Comparison of ENCODE assay signal across 30 cellular contexts in the genomic region with DNA sequence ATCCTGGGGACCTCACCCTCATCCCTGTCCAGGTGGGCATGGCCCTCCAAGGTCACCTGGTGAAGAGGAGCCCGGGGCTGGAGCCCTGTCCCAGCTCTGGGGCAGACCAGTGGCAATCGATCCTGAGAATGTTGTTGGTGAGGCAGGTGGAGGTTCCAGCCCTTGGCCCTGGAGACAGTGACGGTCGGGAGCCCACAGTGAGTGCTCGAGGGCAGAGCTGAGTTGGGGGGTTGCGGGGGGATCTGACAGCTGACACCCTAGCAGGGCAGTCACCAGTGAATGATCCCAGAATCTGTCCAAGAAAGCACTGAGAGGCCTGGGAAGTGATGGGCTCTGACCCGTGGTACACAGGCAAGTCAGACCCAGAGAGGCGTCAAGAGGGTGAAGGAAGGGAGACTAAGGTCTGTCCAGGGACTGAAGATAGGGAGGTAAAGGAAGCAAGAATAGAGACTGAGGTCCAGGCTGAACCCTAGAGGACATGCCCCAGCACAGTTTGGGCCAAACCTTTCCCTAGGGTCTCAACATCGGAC. TPM values are rescaled to one million over a fixed set of nuclear protein-coding genes. Genes with fewer than 3 reads are reported as not detected.
A peak's percentile ranks its signal among the peaks of the same experiment; 100 is the strongest.
DNase-seq lines count a peak whose midpoint lies in the region; FAIRE-seq and TF ChIP-seq lines count a peak whose summit lies in the region.
"Had no signal": no experiment of that assay in that cellular context is flagged by ENCODE, and none has a peak within 500 bp of the region (broad histone marks: within the 10 kb centered on the region; RNA-seq: fewer than 3 reads in every experiment).

No MANE protein-coding gene starts in this region.

- TF ChIP-seq CTCF in HL-60 (IDR thresholded peaks at IDR 0.05; ENCODE audit: insufficient read depth, low read length) (no peak), endodermal cell (conservative IDR thresholded peaks at IDR 0.05) (no peak), osteoblast (IDR thresholded peaks at IDR 0.05; ENCODE audit: extremely low read depth, low read depth, low read length) (no peak)

- H3K9me3 Mint-ChIP-seq in activated naive CD4-positive, alpha-beta T cell treated with anti-CD3 and anti-CD28 coated beads, Interleukin-2, amount 10 ng/mL, durations not matched to agents 7 days and 5 days, result no peaks in the 10 kb centered on the region
- H3K9me3 Mint-ChIP-seq in activated naive CD4-positive, alpha-beta T cell treated with anti-CD3 and anti-CD28 coated beads for 36 hours, result no peaks in the 10 kb centered on the region
- H3K9me3 Mint-ChIP-seq in endodermal cell, result peaks cover 1% of the 10 kb centered on the region
- H3K9me3 Mint-ChIP-seq: activated naive CD4-positive, alpha-beta T cell treated with anti-CD3 and anti-CD28 coated beads, Interleukin-2, amount 50 U/mL, for 72 hours; activated T-helper 2 cell treated with anti-CD3 and anti-CD28 coated beads, Interferon-gamma antibody, Interleukin-2, Interleukin-4, amounts not matched to agents 10 μg/mL and 5 μg/mL and 100 μg/mL, durations not matched to agents 14 hours and 24 hours and 36 hours; naive thymus-derived CD4-positive, alpha-beta T cell; stimulated activated naive CD8-positive, alpha-beta T cell treated with anti-CD3 and anti-CD28 coated beads, Interleukin-15, Interleukin-2, amounts not matched to agents 100 ng/mL and 50 ng/mL, for 24 hours had no signal

- no peaks in the 10 kb centered on the region for H3K27me3 ChIP-seq in HL-60 (ENCODE audit: insufficient read depth, poor library complexity, severe bottlenecking)
- no peaks in the 10 kb centered on the region for H3K27me3 ChIP-seq in endodermal cell (ENCODE audit: control insufficient read depth, insufficient read depth, low read length, poor library complexity, severe bottlenecking)
- H3K27me3 ChIP-seq in osteoblast (ENCODE audit: insufficient read depth, low read length), result no peaks in the 10 kb centered on the region
- H3K27me3 ChIP-seq: ovary had no signal

- CTCF ChIA-PET in activated naive CD4-positive, alpha-beta T cell treated with anti-CD3 and anti-CD28 coated beads, Interleukin-2, amount 10 ng/mL, durations not matched to agents 7 days and 5 days (lab: Charles Lee), result no interaction called here
- CTCF ChIA-PET in activated naive CD4-positive, alpha-beta T cell treated with anti-CD3 and anti-CD28 coated beads for 36 hours (lab: Charles Lee), result no interaction called here

- no peak for FAIRE-seq in frontal cortex (lab: Jason Lieb, UNC)
- FAIRE-seq: colon, H54, keratinocyte, urothelium cell line had no signal

- peak overlapping the region; percentile 2 for H3K27ac Mint-ChIP-seq in activated naive CD4-positive, alpha-beta T cell treated with anti-CD3 and anti-CD28 coated beads, Interleukin-2, amount 10 ng/mL, durations not matched to agents 7 days and 5 days
- no peak overlapping the region for H3K27ac Mint-ChIP-seq in activated naive CD4-positive, alpha-beta T cell treated with anti-CD3 and anti-CD28 coated beads for 36 hours
- H3K27ac Mint-ChIP-seq in endodermal cell, result peak overlapping the region; percentile 58
- H3K27ac Mint-ChIP-seq: activated naive CD4-positive, alpha-beta T cell treated with anti-CD3 and anti-CD28 coated beads, Interleukin-2, amount 50 U/mL, for 72 hours; activated T-helper 2 cell treated with anti-CD3 and anti-CD28 coated beads, Interferon-gamma antibody, Interleukin-2, Interleukin-4, amounts not matched to agents 10 μg/mL and 5 μg/mL and 100 μg/mL, durations not matched to agents 14 hours and 24 hours and 36 hours; stimulated activated naive CD8-positive, alpha-beta T cell treated with anti-CD3 and anti-CD28 coated beads, Interleukin-15, Interleukin-2, amounts not matched to agents 100 ng/mL and 50 ng/mL, for 24 hours; T-helper 17 cell had no signal

- H4K20me1 ChIP-seq in osteoblast (ENCODE audit: insufficient read depth, low read length), result no peaks in the 10 kb centered on the region

- H3K4me3 ChIP-seq in HL-60 (replicated peaks; ENCODE audit: insufficient read depth, low read length), result no peak overlapping the region
- no peak overlapping the region for H3K4me3 ChIP-seq in endodermal cell (ENCODE audit: low read length)
- H3K4me3 ChIP-seq in osteoblast (ENCODE audit: insufficient read depth, low read length), result no peak overlapping the region
- H3K4me3 ChIP-seq: left ventricle myocardium inferior, ovary, skin epidermis, thoracic aorta had no signal

- H3K4me3 Mint-ChIP-seq in activated naive CD4-positive, alpha-beta T cell treated with anti-CD3 and anti-CD28 coated beads, Interleukin-2, amount 10 ng/mL, durations not matched to agents 7 days and 5 days, result no peak overlapping the region
- H3K4me3 Mint-ChIP-seq in activated naive CD4-positive, alpha-beta T cell treated with anti-CD3 and anti-CD28 coated beads for 36 hours, result no peak overlapping the region
- no peak overlapping the region for H3K4me3 Mint-ChIP-seq in endodermal cell
- H3K4me3 Mint-ChIP-seq: naive thymus-derived CD4-positive, alpha-beta T cell; stimulated activated naive CD8-positive, alpha-beta T cell treated with anti-CD3 and anti-CD28 coated beads, Interleukin-15, Interleukin-2, amounts not matched to agents 100 ng/mL and 50 ng/mL, for 24 hours; T-helper 17 cell had no signal

- H2AFZ ChIP-seq in osteoblast (ENCODE audit: low read length), result no peak overlapping the region

- H3K79me2 ChIP-seq in osteoblast (ENCODE audit: insufficient read depth, low read length), result no peaks in the 10 kb centered on the region

- H3K4me1 Mint-ChIP-seq in activated naive CD4-positive, alpha-beta T cell treated with anti-CD3 and anti-CD28 coated beads, Interleukin-2, amount 10 ng/mL, durations not matched to agents 7 days and 5 days, result peaks cover 33% of the 10 kb centered on the region
- H3K4me1 Mint-ChIP-seq in activated naive CD4-positive, alpha-beta T cell treated with anti-CD3 and anti-CD28 coated beads for 36 hours (ENCODE audit: low read depth), result peaks cover 15% of the 10 kb centered on the region
- no peaks in the 10 kb centered on the region for H3K4me1 Mint-ChIP-seq in endodermal cell

- H3K4me1 ChIP-seq in endodermal cell (ENCODE audit: control insufficient read depth, insufficient read depth, low read length), result no peaks in the 10 kb centered on the region
- H3K4me1 ChIP-seq in osteoblast (ENCODE audit: insufficient read depth, low read length), result no peaks in the 10 kb centered on the region

- H3K27ac ChIP-seq in HL-60 (replicated peaks), result peak overlapping the region; percentile 77
- no peak overlapping the region for H3K27ac ChIP-seq in endodermal cell (ENCODE audit: low read depth, low read length)
- H3K27ac ChIP-seq in osteoblast (ENCODE audit: low read depth, low read length), result no peak overlapping the region
- H3K27ac ChIP-seq: left ventricle myocardium inferior, ovary, thoracic aorta had no signal

- WGBS in endodermal cell (ENCODE audit: insufficient coverage in 1 of 2, insufficient read length in 1 of 2), 2 experiments, result 79 to 86% methylated on average over 7 to 8 of the region's 9 CpGs

- no peak overlapping the region for H3K4me2 ChIP-seq in osteoblast (ENCODE audit: insufficient read depth, low read length)

- no peak overlapping the region for H3K9ac ChIP-seq in endodermal cell (ENCODE audit: extremely low read depth, low read length, poor library complexity, severe bottlenecking)

- no peaks in the 10 kb centered on the region for H3K36me3 ChIP-seq in endodermal cell (ENCODE audit: control insufficient read depth, insufficient read depth, low read length)
- H3K36me3 ChIP-seq in osteoblast (ENCODE audit: insufficient read depth, low read length), result no peaks in the 10 kb centered on the region
- H3K36me3 ChIP-seq: left ventricle myocardium inferior, ovary, thoracic aorta had no signal

- H3K36me3 Mint-ChIP-seq in activated naive CD4-positive, alpha-beta T cell treated with anti-CD3 and anti-CD28 coated beads, Interleukin-2, amount 10 ng/mL, durations not matched to agents 7 days and 5 days, result peaks cover 7% of the 10 kb centered on the region
- H3K36me3 Mint-ChIP-seq in activated naive CD4-positive, alpha-beta T cell treated with anti-CD3 and anti-CD28 coated beads for 36 hours (ENCODE audit: low read depth), result peaks cover 8% of the 10 kb centered on the region
- peaks cover 12% of the 10 kb centered on the region for H3K36me3 Mint-ChIP-seq in endodermal cell (ENCODE audit: low read depth)
- H3K36me3 Mint-ChIP-seq: activated naive CD4-positive, alpha-beta T cell treated with anti-CD3 and anti-CD28 coated beads, Interleukin-2, amount 50 U/mL, for 72 hours had no signal

- no peaks in the 10 kb centered on the region for H3K27me3 Mint-ChIP-seq in activated naive CD4-positive, alpha-beta T cell treated with anti-CD3 and anti-CD28 coated beads, Interleukin-2, amount 10 ng/mL, durations not matched to agents 7 days and 5 days
- no peaks in the 10 kb centered on the region for H3K27me3 Mint-ChIP-seq in activated naive CD4-positive, alpha-beta T cell treated with anti-CD3 and anti-CD28 coated beads for 36 hours (ENCODE audit: low read depth)
- no peaks in the 10 kb centered on the region for H3K27me3 Mint-ChIP-seq in endodermal cell (ENCODE audit: insufficient read depth)
- H3K27me3 Mint-ChIP-seq: naive thymus-derived CD4-positive, alpha-beta T cell; stimulated activated naive CD8-positive, alpha-beta T cell treated with anti-CD3 and anti-CD28 coated beads, Interleukin-15, Interleukin-2, amounts not matched to agents 100 ng/mL and 50 ng/mL, for 24 hours; T-helper 17 cell had no signal

- H3K9me3 ChIP-seq in endodermal cell (ENCODE audit: control insufficient read depth, low read length), result no peaks in the 10 kb centered on the region
- H3K9me3 ChIP-seq in osteoblast (ENCODE audit: low read depth, low read length), result no peaks in the 10 kb centered on the region
- H3K9me3 ChIP-seq: left ventricle myocardium inferior, ovary, thoracic aorta had no signal

- no peak for DNase-seq in activated naive CD4-positive, alpha-beta T cell treated with anti-CD3 and anti-CD28 coated beads, Interleukin-2, amount 10 ng/mL, durations not matched to agents 7 days and 5 days
- no peak for DNase-seq in activated naive CD4-positive, alpha-beta T cell treated with anti-CD3 and anti-CD28 coated beads for 36 hours
- no peak for DNase-seq in HL-60 (ENCODE audit: low read depth in 1 of 2, low spot score in 1 of 2)
- DNase-seq in endodermal cell, result no peak
- DNase-seq in osteoblast (ENCODE audit: insufficient read length, low spot score, missing footprints), result peak; percentile 32
- DNase-seq in NCI-H2171 (lab: John Stamatoyannopoulos, UW), result no peak
- DNase-seq in NCI-H1436 (lab: John Stamatoyannopoulos, UW), result no peak
- DNase-seq in frontal cortex (ENCODE audit: low spot score in 2 of 2), result no peak
- DNase-seq: activated CD4-positive, alpha-beta T cell treated with anti-CD3 and anti-CD28 coated beads, Interleukin-2, amount 50 U/mL, for 48 hours; DMS 273 treated with DMSO at 0.1 percent for 48 hours; effector CD8-positive, alpha-beta T cell; EL; erythroblast; left ventricle myocardium inferior; MM.1S; naive thymus-derived CD4-positive, alpha-beta T cell; NCI-H2081 treated with DMSO at 0.1 percent for 48 hours; NCI-H345; SHP77; T-helper 17 cell had no signal

- intact Hi-C loops in activated naive CD4-positive, alpha-beta T cell treated with anti-CD3 and anti-CD28 coated beads for 36 hours (cut with micrococcal nuclease), result no loop called here

RNA-seq across cellular contexts. Expression of gene POLR3K, which starts 17.6 kb away (rescaled TPM):
- 10 to 100 TPM; 38.2 to 40.9 TPM for total RNA-seq in activated naive CD4-positive, alpha-beta T cell treated with anti-CD3 and anti-CD28 coated beads for 36 hours
- 10 to 100 TPM; 31.1 to 35.8 TPM for total RNA-seq in endodermal cell
- polyA plus RNA-seq in endodermal cell (2013, experiment 1 of 2), result 18.0 TPM
- 16.7 TPM for polyA plus RNA-seq in endodermal cell (2013, experiment 2 of 2)
- 1.4 and 2.1 TPM in 2 replicates for total RNA-seq in osteoblast
- total RNA-seq in frontal cortex, result 4.9 TPM

RNA-seq across cellular contexts. Expression of gene SNRNP25, which starts 17.8 kb away (rescaled TPM):
- 10 to 100 TPM; 38.0 to 38.6 TPM for total RNA-seq in activated naive CD4-positive, alpha-beta T cell treated with anti-CD3 and anti-CD28 coated beads for 36 hours
- 10 to 100 TPM; 54.2 to 66.4 TPM for total RNA-seq in endodermal cell
- 66.3 TPM for polyA plus RNA-seq in endodermal cell (2013, experiment 1 of 2)
- polyA plus RNA-seq in endodermal cell (2013, experiment 2 of 2), result 62.0 TPM
- 9.4 and 14.5 TPM in 2 replicates for total RNA-seq in osteoblast
- total RNA-seq in frontal cortex, result 14.3 TPM

RNA-seq across cellular contexts. Expression of gene RHBDF1, which starts 36.6 kb away (rescaled TPM):
- total RNA-seq in activated naive CD4-positive, alpha-beta T cell treated with anti-CD3 and anti-CD28 coated beads for 36 hours, result under 1 TPM in 1 of 2 experiments, not detected in 1; 0.36 TPM
- total RNA-seq in endodermal cell, result 10 to 100 TPM; 70.7 to 76.4 TPM
- polyA plus RNA-seq in endodermal cell (2013, experiment 1 of 2), result 44.3 TPM
- 38.2 TPM for polyA plus RNA-seq in endodermal cell (2013, experiment 2 of 2)
- 32.2 and 39.5 TPM in 2 replicates for total RNA-seq in osteoblast
- total RNA-seq in frontal cortex, result 1.6 TPM
- polyA plus RNA-seq: naive thymus-derived CD4-positive, alpha-beta T cell had no signal

RNA-seq across cellular contexts. Expression of gene MPG, which starts 42.2 kb away (rescaled TPM):
- 10 to 100 TPM; 38.6 to 38.8 TPM for total RNA-seq in activated naive CD4-positive, alpha-beta T cell treated with anti-CD3 and anti-CD28 coated beads for 36 hours
- total RNA-seq in endodermal cell (10 to 100 TPM; 59.9 to 62.2 TPM), osteoblast (180 and 189 TPM in 2 replicates), frontal cortex (48.9 TPM)
- polyA plus RNA-seq in endodermal cell (2013, experiment 1 of 2), result 46.4 TPM
- polyA plus RNA-seq in endodermal cell (2013, experiment 2 of 2), result 43.3 TPM

Comparison
In these comparisons a context has a peak if more than half of its experiments do, and no peak if none do; other contexts are left out.
1. RNA of gene RHBDF1, which starts 36.6 kb away (total RNA-seq): 70.7 to 76.4 TPM in endodermal cell and 32.2 to 39.5 TPM in osteoblast; 1.6 TPM in frontal cortex (single experiment) and 0.36 TPM in activated naive CD4-positive, alpha-beta T cell treated with anti-CD3 and anti-CD28 coated beads for 36 hours; every median in the first group is over 10 times any median in the second.